In genomic region chr6:69735029-69735428, GRCh38 we compare ENCODE assay signal across 19 cellular contexts.
DNase-seq lines count a peak whose midpoint lies in the region; ATAC-seq and TF ChIP-seq lines count a peak whose summit lies in the region.
"Had no signal": no experiment of that assay in that cellular context is flagged by ENCODE, and none has a peak within 500 bp of the region (broad histone marks: within the 10 kb centered on the region; RNA-seq: fewer than 3 reads in every experiment).

No MANE protein-coding gene starts in this region.

- no peaks in the 10 kb centered on the region for H3K4me1 Mint-ChIP-seq in activated CD4-positive, alpha-beta T cell treated with anti-CD3 and anti-CD28 coated beads, Interleukin-2, amount 10 ng/mL, durations not matched to agents 7 days and 5 days

- H3K36me3 ChIP-seq in HAP-1 (replicated peaks) = no peaks in the 10 kb centered on the region

- POLR2A ChIA-PET in activated CD4-positive, alpha-beta T cell treated with anti-CD3 and anti-CD28 coated beads, Interleukin-2, amount 10 ng/mL, durations not matched to agents 7 days and 5 days (lab: Charles Lee) = no interaction called here

- H3K4me1 ChIP-seq in HAP-1 = no peaks in the 10 kb centered on the region
- H3K4me1 ChIP-seq: BLaER1 treated with 17β-estradiol and CSF1 and Interleukin-3, amounts not matched to agents 10 nM and 100 nM had no signal

- H3K9me3 Mint-ChIP-seq in activated CD4-positive, alpha-beta T cell treated with anti-CD3 and anti-CD28 coated beads, Interleukin-2, amount 10 ng/mL, durations not matched to agents 7 days and 5 days = no peaks in the 10 kb centered on the region
- H3K9me3 Mint-ChIP-seq: CD8-positive, alpha-beta T cell had no signal

- in situ Hi-C loops in HAP-1 (cut with MboI; ENCODE audit: low sequenced_read_pairs) = no loop called here

- H3K27ac Mint-ChIP-seq in activated CD4-positive, alpha-beta T cell treated with anti-CD3 and anti-CD28 coated beads, Interleukin-2, amount 10 ng/mL, durations not matched to agents 7 days and 5 days = no peak overlapping the region
- H3K27ac Mint-ChIP-seq: CD8-positive, alpha-beta T cell had no signal

- no peaks in the 10 kb centered on the region for H3K27me3 ChIP-seq in HAP-1 (ENCODE audit: low read depth)
- H3K27me3 ChIP-seq: BLaER1 treated with 17β-estradiol and CSF1 and Interleukin-3, amounts not matched to agents 10 nM and 100 nM had no signal

- TF ChIP-seq EP300 in Ishikawa (IDR thresholded peaks at IDR 0.05; ENCODE audit: borderline replicate concordance) = peak; percentile 80; the same call in 1 of the 2 replicates

- no peak for ATAC-seq in HG03469 (IDR thresholded peaks at IDR 0.05; ENCODE audit: unreplicated experiment)
- ATAC-seq: CD8-positive, alpha-beta T cell; HCT116; HepG2; SK-N-SH treated with all-trans-retinoic acid at 6 μM for 48 hours had no signal

- H3K36me3 Mint-ChIP-seq in activated CD4-positive, alpha-beta T cell treated with anti-CD3 and anti-CD28 coated beads, Interleukin-2, amount 10 ng/mL, durations not matched to agents 7 days and 5 days (ENCODE audit: low read depth) = peaks cover under 1% of the 10 kb centered on the region

- TF ChIP-seq RAD21 in Ishikawa (IDR thresholded peaks at IDR 0.05; ENCODE audit: low read depth) = no peak

- H3K4me3 ChIP-seq in HAP-1 = no peak overlapping the region
- H3K4me3 ChIP-seq: BLaER1 treated with 17β-estradiol and CSF1 and Interleukin-3, amounts not matched to agents 10 nM and 100 nM had no signal

- no peak overlapping the region for H3K4me3 Mint-ChIP-seq in activated CD4-positive, alpha-beta T cell treated with anti-CD3 and anti-CD28 coated beads, Interleukin-2, amount 10 ng/mL, durations not matched to agents 7 days and 5 days
- H3K4me3 Mint-ChIP-seq: CD8-positive, alpha-beta T cell had no signal

- CTCF ChIA-PET in activated CD4-positive, alpha-beta T cell treated with anti-CD3 and anti-CD28 coated beads, Interleukin-2, amount 10 ng/mL, durations not matched to agents 7 days and 5 days (lab: Charles Lee) = interaction anchor here (0.9 kb wide), 1 partner anchor 50 kb away, joined by 3 read pairs; no protein-coding TSS in a partner anchor

- no peaks in the 10 kb centered on the region for H3K27me3 Mint-ChIP-seq in activated CD4-positive, alpha-beta T cell treated with anti-CD3 and anti-CD28 coated beads, Interleukin-2, amount 10 ng/mL, durations not matched to agents 7 days and 5 days

- DNase-seq in amniotic epithelial cell (ENCODE audit: low read depth) (peak; percentile 2), iPS-NIHi11 (ENCODE audit: low spot score) (peak; percentile 27), renal cortical epithelial cell (ENCODE audit: low read depth) (peak; percentile 42), HAP-1 (ENCODE audit: low spot score in 2 of 2) (no peak)
- DNase-seq in activated CD4-positive, alpha-beta T cell treated with anti-CD3 and anti-CD28 coated beads, Interleukin-2, amount 10 ng/mL, durations not matched to agents 7 days and 5 days = no peak
- DNase-seq: Calu3; CD8-positive, alpha-beta T cell; GF-D8; KG1; NCI-H1436; NCI-H1930; NCI-H82; SIG-M5 had no signal

- no peaks in the 10 kb centered on the region for H3K9me3 ChIP-seq in HAP-1
- H3K9me3 ChIP-seq: BLaER1 treated with 17β-estradiol and CSF1 and Interleukin-3, amounts not matched to agents 10 nM and 100 nM had no signal

TF ChIP-seq in Ishikawa, 13 proteins besides CTCF, POLR2A, EP300 and RAD21:
- TF ChIP-seq ZBTB7A (IDR thresholded peaks at IDR 0.05; ENCODE audit: low read depth) (no peak), MAX (IDR thresholded peaks at IDR 0.05) (0 out of 2 replicates have a peak, but pooled peaks have one; percentile 25), CEBPB (IDR thresholded peaks at IDR 0.05) (no peak), TEAD4 (IDR thresholded peaks at IDR 0.05) (peak; percentile 90), NFIC (IDR thresholded peaks at IDR 0.05) (peak; percentile 72), FOXM1 (IDR thresholded peaks at IDR 0.05; ENCODE audit: borderline replicate concordance, low read depth) (0 out of 2 replicates have a peak, but pooled peaks have one; percentile 39), YY1 (IDR thresholded peaks at IDR 0.05; ENCODE audit: low read depth) (no peak), CREB1 (IDR thresholded peaks at IDR 0.05; ENCODE audit: low read depth) (no peak), TAF1 (IDR thresholded peaks at IDR 0.05; ENCODE audit: low read depth) (no peak), USF1 (IDR thresholded peaks at IDR 0.05) (no peak), REST (IDR thresholded peaks at IDR 0.05; ENCODE audit: low read depth) (no peak), EGR1 (IDR thresholded peaks at IDR 0.05) (no peak; the same call in 1 of the 2 replicates), TCF12 (IDR thresholded peaks at IDR 0.05; ENCODE audit: low read depth) (peak; percentile 70)

Comparison
In these comparisons a context has a peak if more than half of its experiments do, and no peak if none do; other contexts are left out.
1. DNase-seq: peak in amniotic epithelial cell (single experiment), iPS-NIHi11 (single experiment) and renal cortical epithelial cell (single experiment); none in activated CD4-positive, alpha-beta T cell treated with anti-CD3 and anti-CD28 coated beads, Interleukin-2, amount 10 ng/mL, durations not matched to agents 7 days and 5 days (single experiment) and HAP-1 (0 of 2).